11 cellular contexts compared by ENCODE assay signal in genomic region chr3:171348121-171348520, GRCh38.
DNase-seq lines count a peak whose midpoint lies in the region; ATAC-seq, FAIRE-seq and TF ChIP-seq lines count a peak whose summit lies in the region.
"Had no signal": no experiment of that assay in that cellular context is flagged by ENCODE, and none has a peak within 500 bp of the region (broad histone marks: within the 10 kb centered on the region; RNA-seq: fewer than 3 reads in every experiment).

No MANE protein-coding gene starts in this region.

- TF ChIP-seq CTCF in astrocyte of the spinal cord (IDR thresholded peaks at IDR 0.05; ENCODE audit: low read depth, low read length) (no peak), GM10266 (IDR thresholded peaks at IDR 0.05; ENCODE audit: control insufficient read depth, insufficient read depth, low read depth, missing control alignments) (no peak)

- H3K27me3 ChIP-seq in skeletal muscle tissue (ENCODE audit: control insufficient read depth in 3 of 3, insufficient read depth in 3 of 3, low read length in 3 of 3) = no peaks in the 10 kb centered on the region

- no peak for DNase-seq in activated CD4-positive, alpha-beta T cell treated with anti-CD3 and anti-CD28 coated beads for 36 hours
- DNase-seq in activated CD4-positive, alpha-beta T cell treated with anti-CD3 and anti-CD28 coated beads, Interleukin-2, amount 50 U/mL, for 1 hour = no peak
- DNase-seq in astrocyte of the spinal cord (ENCODE audit: low read depth, low spot score) (peak; percentile 67), occipital lobe (lab: John Stamatoyannopoulos, UW) (no peak), GM10266 (ENCODE audit: extremely low spot score) (no peak), HTR-8/SVneo (ENCODE audit: insufficient read length, low spot score) (no peak)
- DNase-seq: lower lobe of right lung, NCI-H1048 had no signal

- no peak overlapping the region for H3K4me3 Mint-ChIP-seq in activated CD4-positive, alpha-beta T cell treated with anti-CD3 and anti-CD28 coated beads for 36 hours

- ATAC-seq in activated CD4-positive, alpha-beta T cell treated with anti-CD3 and anti-CD28 coated beads for 36 hours = no peak
- ATAC-seq in HG03066 (IDR thresholded peaks at IDR 0.05; ENCODE audit: low read depth, unreplicated experiment) = peak; percentile 7

- H3K9me3 ChIP-seq in skeletal muscle tissue (ENCODE audit: control insufficient read depth in 3 of 3, low read length in 3 of 3) = no peaks in the 10 kb centered on the region
- H3K9me3 ChIP-seq: lower lobe of right lung had no signal

- H3K4me1 Mint-ChIP-seq in activated CD4-positive, alpha-beta T cell treated with anti-CD3 and anti-CD28 coated beads for 36 hours = peaks cover 68% of the 10 kb centered on the region

- H3K27ac ChIP-seq in skeletal muscle tissue (ENCODE audit: low read depth, low read length) = peak overlapping the region; percentile 43
- H3K27ac ChIP-seq: lower lobe of right lung had no signal

- H3K9me3 Mint-ChIP-seq in activated CD4-positive, alpha-beta T cell treated with anti-CD3 and anti-CD28 coated beads for 36 hours (ENCODE audit: low read depth) = peaks cover 10% of the 10 kb centered on the region

- POLR2A ChIA-PET in activated CD4-positive, alpha-beta T cell treated with anti-CD3 and anti-CD28 coated beads for 36 hours (lab: Charles Lee) = interaction anchor here (0.6 to 0.7 kb wide), 2 partner anchors 160 to 1245 kb away, joined by 3 read pairs; no protein-coding TSS in a partner anchor

- H3K27me3 Mint-ChIP-seq in activated CD4-positive, alpha-beta T cell treated with anti-CD3 and anti-CD28 coated beads for 36 hours = no peaks in the 10 kb centered on the region

- peaks cover 27% of the 10 kb centered on the region for H3K36me3 Mint-ChIP-seq in activated CD4-positive, alpha-beta T cell treated with anti-CD3 and anti-CD28 coated beads for 36 hours (ENCODE audit: low read depth)

- H3K36me3 ChIP-seq in skeletal muscle tissue (ENCODE audit: control insufficient read depth in 3 of 3, insufficient read depth in 3 of 3, low read length in 3 of 3) = no peaks in the 10 kb centered on the region
- H3K36me3 ChIP-seq: lower lobe of right lung had no signal

- FAIRE-seq in HTR-8/SVneo (lab: Jason Lieb, UNC) = no peak
- FAIRE-seq: A204.1 had no signal

- intact Hi-C loops in activated CD4-positive, alpha-beta T cell treated with anti-CD3 and anti-CD28 coated beads for 36 hours (cut with DNase I, micrococcal nuclease) = no loop called here

- H3K27ac Mint-ChIP-seq in activated CD4-positive, alpha-beta T cell treated with anti-CD3 and anti-CD28 coated beads for 36 hours = peak overlapping the region; percentile 24

- H3K4me3 ChIP-seq in astrocyte of the spinal cord (ENCODE audit: low read depth, low read length) (no peak overlapping the region), skeletal muscle tissue (ENCODE audit: low read length in 3 of 3) (no peak overlapping the region)
- H3K4me3 ChIP-seq: lower lobe of right lung had no signal

- no peak overlapping the region for H3K9ac ChIP-seq in skeletal muscle tissue (ENCODE audit: low read depth in 1 of 3, low read length in 3 of 3)

- H3K4me1 ChIP-seq in skeletal muscle tissue (ENCODE audit: control insufficient read depth in 3 of 3, insufficient read depth in 3 of 3, low read length in 3 of 3) = peaks cover 16 to 24% (median 23%) of the 10 kb centered on the region in 3 donors

- in situ Hi-C loops in astrocyte of the spinal cord (cut with HindIII; ENCODE audit: low sequenced_read_pairs) = no loop called here

- CTCF ChIA-PET in activated CD4-positive, alpha-beta T cell treated with anti-CD3 and anti-CD28 coated beads for 36 hours (lab: Charles Lee) = interaction anchor here (0.7 to 1.0 kb wide), 5 partner anchors 20 to 492 kb away, joined by 3 to 4 read pairs (median 3); no protein-coding TSS in a partner anchor
